8 cellular contexts compared by ENCODE assay signal in the genomic region with DNA sequence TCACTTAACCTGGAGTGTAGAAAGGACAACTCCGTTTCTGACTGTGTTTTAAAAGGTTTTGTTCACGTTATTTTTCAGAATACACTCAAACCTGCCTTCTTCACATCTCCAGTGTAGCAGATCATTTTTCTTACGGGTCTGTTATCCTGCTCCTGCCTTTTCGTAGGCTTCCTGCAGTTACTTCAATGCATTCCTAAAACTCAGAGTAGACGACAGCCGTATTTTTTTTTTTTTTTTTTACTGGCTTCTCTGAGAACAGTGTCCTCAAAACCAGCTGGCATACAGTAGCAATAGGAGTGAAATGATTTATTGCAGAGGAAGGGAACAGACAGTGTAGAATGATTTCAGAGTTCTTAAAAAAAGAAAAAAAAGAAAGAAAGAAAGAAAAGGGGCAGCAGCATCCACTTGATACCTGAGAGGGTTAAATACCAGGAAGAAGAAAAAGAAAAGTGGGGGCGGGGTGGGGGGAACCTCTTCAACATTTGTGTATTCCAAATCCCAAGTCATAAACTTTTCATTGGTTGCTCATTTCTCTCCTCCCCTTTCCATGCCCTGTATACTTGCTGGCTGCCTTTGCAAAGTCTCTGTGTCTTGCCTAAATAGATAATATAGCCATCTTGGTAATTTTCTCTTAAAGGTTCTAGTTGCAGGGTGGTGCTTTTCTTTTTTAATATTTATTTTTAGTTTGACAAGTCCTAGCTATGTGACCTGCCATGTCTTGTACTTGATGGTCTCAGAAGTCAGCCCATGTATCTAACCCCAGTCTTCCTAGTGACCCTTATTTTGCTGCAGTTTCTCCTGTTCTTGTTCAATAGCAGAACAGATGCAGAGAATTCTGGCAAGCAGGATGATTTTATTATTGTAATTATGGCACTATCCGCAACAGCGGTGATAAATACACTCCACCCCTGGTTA. TPM values are rescaled to one million over a fixed set of nuclear protein-coding genes. Genes with fewer than 3 reads are reported as not detected.
A peak's percentile ranks its signal among the peaks of the same experiment; 100 is the strongest.
DNase-seq lines count a peak whose midpoint lies in the region; ATAC-seq and TF ChIP-seq lines count a peak whose summit lies in the region.

No MANE protein-coding gene starts in this region.

- peak overlapping the region; percentile 81 for H3K9ac ChIP-seq in adipocyte (ENCODE audit: low read length)
- no peak overlapping the region for H3K9ac ChIP-seq in iPS-15b (ENCODE audit: low read depth, low read length)

- no peak for TF ChIP-seq POLR2A in stomach (IDR thresholded peaks at IDR 0.05)

- 8 to 18% (median 15%) methylated on average over 9 of the region's 9 CpGs for WGBS in stomach, 5 donors

- H3K27ac ChIP-seq in stomach, result peak overlapping the region in 4 of 5 donors; percentile 79 to 89 (median 83)

- TF ChIP-seq EP300 in stomach (IDR thresholded peaks at IDR 0.05), result no peak

- no peak for TF ChIP-seq CTCF in stomach (IDR thresholded peaks at IDR 0.05)

- H3K27me3 ChIP-seq in adipocyte (replicated peaks; ENCODE audit: control insufficient read depth, insufficient read depth, low read length) (no peaks in the 10 kb centered on the region), iPS-15b (ENCODE audit: control insufficient read depth, insufficient read depth, low read length) (peaks cover 40% of the 10 kb centered on the region), stomach (peaks cover 0 to 17% (median 8%) of the 10 kb centered on the region in 3 donors)

- ATAC-seq in HG03196 (IDR thresholded peaks at IDR 0.05; ENCODE audit: unreplicated experiment) (no peak), left colon (no peak)

- DNase-seq in HK-2 (ENCODE audit: unreplicated experiment) (peak; percentile 70), adipocyte (ENCODE audit: low read depth) (peak; percentile 71), stomach (no peak), left colon (no peak), activated gamma-delta T cell (lab: John Stamatoyannopoulos, UW) (no peak), T1000 (lab: John Stamatoyannopoulos, UW) (no peak)

- no peaks in the 10 kb centered on the region for H3K9me3 ChIP-seq in adipocyte (ENCODE audit: control insufficient read depth, low read length)
- no peaks in the 10 kb centered on the region for H3K9me3 ChIP-seq in iPS-15b (ENCODE audit: control insufficient read depth, insufficient read depth, low read length)
- H3K9me3 ChIP-seq in stomach, result no peaks in the 10 kb centered on the region

- no peaks in the 10 kb centered on the region for H3K36me3 ChIP-seq in adipocyte (ENCODE audit: control insufficient read depth, insufficient read depth, low read length, severe bottlenecking)
- H3K36me3 ChIP-seq in iPS-15b (ENCODE audit: control insufficient read depth, insufficient read depth, low read length), result no peaks in the 10 kb centered on the region
- H3K36me3 ChIP-seq in stomach, result no peaks in the 10 kb centered on the region

- H3K4me3 ChIP-seq in adipocyte (ENCODE audit: low read length), result peak overlapping the region; percentile 89
- H3K4me3 ChIP-seq in iPS-15b (ENCODE audit: low read depth, low read length), result peak overlapping the region; percentile 80
- peak overlapping the region; percentile 58 to 66 (median 64) for H3K4me3 ChIP-seq in stomach

- peaks cover 45% of the 10 kb centered on the region for H3K4me1 ChIP-seq in adipocyte (ENCODE audit: control insufficient read depth, insufficient read depth, low read length)
- peaks cover 5% of the 10 kb centered on the region for H3K4me1 ChIP-seq in iPS-15b (ENCODE audit: control insufficient read depth, insufficient read depth, low read length)
- peaks cover 8 to 65% (median 43%) of the 10 kb centered on the region in 4 donors for H3K4me1 ChIP-seq in stomach

- intact Hi-C loops in stomach (cut with DNase I; ENCODE audit: low total_unique reads) (no loop called here), left colon (cut with DNase I, micrococcal nuclease) (loop anchor here in 1 of 2 donors (10.0 kb wide), 1 partner anchor 1317 kb away; no protein-coding TSS in a partner anchor)

RNA-seq across cellular contexts. Expression of a gene that starts 2.8 kb away (rescaled TPM):
- total RNA-seq in stomach (10 to 100 TPM in 2 of 5 donors, 1 to 10 TPM in 2, not detected in 1; 1.2 to 13.6 (median 7.2) TPM), left colon (1 to 10 TPM in 1 of 2 donors, under 1 TPM in 1; 0.49 to 2.5 TPM)
- 1 to 10 TPM in 2 of 3 donors, under 1 TPM in 1; 0.35 to 3.2 (median 2.3) TPM for polyA plus RNA-seq in stomach

Comparison
In these comparisons a context has a peak if more than half of its experiments do, and no peak if none do; other contexts are left out.
1. DNase-seq: peak in HK-2 (single experiment) and adipocyte (single experiment); none in stomach (single experiment), left colon (0 of 2), activated gamma-delta T cell (single experiment) and T1000 (single experiment).
2. Peak in every context shown above with its lines, with median percentiles within 50 percentile points of each other: H3K4me3 ChIP-seq.